8 cellular contexts compared by ENCODE assay signal in genomic region chr14:49692895-49693737, GRCh38. TPM values are rescaled to one million over a fixed set of nuclear protein-coding genes. Genes with fewer than 3 reads are reported as not detected.
DNase-seq lines count a peak whose midpoint lies in the region; ATAC-seq and TF ChIP-seq lines count a peak whose summit lies in the region.

KLHDC1 (plus strand) TSS chr14:49693120; CDS start chr14:49693195, 75 bp downstream.

- H3K36me3 ChIP-seq in left ventricle myocardium inferior, result peaks cover 4% of the 10 kb centered on the region
- no peaks in the 10 kb centered on the region for H3K36me3 ChIP-seq in prostate gland
- H3K36me3 ChIP-seq in upper lobe of right lung, result no peaks in the 10 kb centered on the region

- H3K27me3 ChIP-seq in left ventricle myocardium inferior (ENCODE audit: low read depth) (no peaks in the 10 kb centered on the region), prostate gland (replicated peaks; ENCODE audit: insufficient read depth) (no peaks in the 10 kb centered on the region), upper lobe of right lung (no peaks in the 10 kb centered on the region)

- H3K27ac ChIP-seq in left ventricle myocardium inferior (replicated peaks) (peak within 1 kb of the TSS; percentile 97), prostate gland (peak within 1 kb of the TSS; percentile 93 to 96), upper lobe of right lung (peak within 1 kb of the TSS; percentile 96)

- TF ChIP-seq CTCF in GM12864 (IDR thresholded peaks at IDR 0.05; ENCODE audit: low read depth, low read length, missing control alignments), result no peak
- TF ChIP-seq CTCF in left ventricle myocardium inferior (IDR thresholded peaks at IDR 0.05; ENCODE audit: borderline replicate concordance), result no peak
- TF ChIP-seq CTCF in prostate gland (IDR thresholded peaks at IDR 0.05), result no peak
- no peak for TF ChIP-seq CTCF in upper lobe of right lung (IDR thresholded peaks at IDR 0.05)

- under 1% methylated on average over 56 of the region's 85 CpGs for WGBS in prostate gland

- peak; percentile 74 for TF ChIP-seq POLR2A in prostate gland (IDR thresholded peaks at IDR 0.05)

- H3K9me3 ChIP-seq in left ventricle myocardium inferior (replicated peaks) (no peaks in the 10 kb centered on the region), prostate gland (no peaks in the 10 kb centered on the region), upper lobe of right lung (no peaks in the 10 kb centered on the region)

- DNase-seq in GM12864 (ENCODE audit: low read depth) (peak; percentile 33), NCI-H1105 treated with DMSO at 0.1 percent for 48 hours (lab: John Stamatoyannopoulos, UW) (peak; percentile 80), T-helper 1 cell (peak; percentile 58 to 79 (median 74)), amniotic epithelial cell (ENCODE audit: low read depth) (peak; percentile 78), left ventricle myocardium inferior (peak; percentile 91), prostate gland (ENCODE audit: low spot score) (peak; percentile 72), upper lobe of right lung (peak; percentile 95)

- peak within 1 kb of the TSS; percentile 75 for H3K4me3 ChIP-seq in GM12864 (ENCODE audit: low read depth, low read length)
- H3K4me3 ChIP-seq in left ventricle myocardium inferior, result peak within 1 kb of the TSS; percentile 87
- H3K4me3 ChIP-seq in prostate gland, result peak within 1 kb of the TSS; percentile 70 to 76
- peak within 1 kb of the TSS; percentile 70 for H3K4me3 ChIP-seq in upper lobe of right lung

- ATAC-seq in HG02610 (IDR thresholded peaks at IDR 0.05; ENCODE audit: unreplicated experiment), result peak; percentile 66
- ATAC-seq in upper lobe of right lung, result peak; percentile 94

- intact Hi-C loops in left ventricle myocardium inferior (cut with micrococcal nuclease) (no loop called here), prostate gland (cut with DNase I) (loop anchor here (1.0 to 5.0 kb wide), 2 partner anchors 59 to 74 kb away; partner anchors contain the start of gene KLHDC2), upper lobe of right lung (cut with DNase I) (no loop called here)

- H3K4me1 ChIP-seq in left ventricle myocardium inferior, result peaks cover 33% of the 10 kb centered on the region
- H3K4me1 ChIP-seq in prostate gland (replicated peaks), result no peaks in the 10 kb centered on the region
- H3K4me1 ChIP-seq in upper lobe of right lung, result peaks cover 13% of the 10 kb centered on the region

RNA-seq across cellular contexts. Expression of gene KLHDC1, which starts in this region (rescaled TPM):
- 10.0 TPM for total RNA-seq in left ventricle myocardium inferior
- total RNA-seq in prostate gland, result 1 to 10 TPM; 4.6 to 7.7 TPM
- 7.6 TPM for total RNA-seq in upper lobe of right lung

Comparison
In these comparisons a context has a peak if more than half of its experiments do, and no peak if none do; other contexts are left out.
1. Peak in every context shown above with its lines: DNase-seq, ATAC-seq, H3K4me3 ChIP-seq and H3K27ac ChIP-seq.
2. DNase-seq: peak in every context shown above with its lines; median percentile 95 in upper lobe of right lung; 91 in left ventricle myocardium inferior; 80 in NCI-H1105 treated with DMSO at 0.1 percent for 48 hours; 78 in amniotic epithelial cell; 74 in T-helper 1 cell; 72 in prostate gland; 33 in GM12864.